ENCODE assay signal across 14 cellular contexts in the genomic region with DNA sequence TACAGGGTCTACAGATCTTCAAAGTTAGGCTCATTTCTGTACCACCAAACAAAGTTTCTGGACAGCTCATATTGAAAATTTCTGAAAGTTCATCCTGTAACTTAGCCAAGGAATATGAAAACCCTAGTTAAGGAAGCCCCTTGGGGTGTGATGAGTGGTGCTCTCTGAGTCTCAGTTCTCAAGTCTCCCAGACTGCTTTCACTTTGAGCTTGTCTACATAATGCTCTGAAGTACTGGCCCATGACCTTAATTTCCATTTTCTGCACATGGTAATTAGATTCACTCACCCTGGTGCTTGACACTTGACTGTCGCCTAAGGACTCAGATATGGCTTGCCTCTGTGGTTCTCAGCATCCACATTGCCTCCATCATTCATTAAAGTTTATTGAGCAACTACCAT. TPM values are rescaled to one million over a fixed set of nuclear protein-coding genes. Genes with fewer than 3 reads are reported as not detected.
DNase-seq lines count a peak whose midpoint lies in the region; ATAC-seq and TF ChIP-seq lines count a peak whose summit lies in the region.
"Had no signal": no experiment of that assay in that cellular context is flagged by ENCODE, and none has a peak within 500 bp of the region (broad histone marks: within the 10 kb centered on the region; RNA-seq: fewer than 3 reads in every experiment).

No MANE protein-coding gene starts in this region.

- DNase-seq in UCSD-AML1 (lab: John Stamatoyannopoulos, UW; ENCODE audit: unreplicated experiment) (no peak), Ammon's horn (ENCODE audit: low spot score) (no peak), CD14-positive monocyte (ENCODE audit: low spot score) (no peak), foreskin melanocyte (no peak)
- DNase-seq: activated CD4-positive, alpha-beta T cell treated with anti-CD3 and anti-CD28 coated beads for 1 hour; CD8-positive, alpha-beta T cell; HFFc6; NCI-H446 treated with DMSO at 0.1 percent for 48 hours had no signal

- peaks cover 0 to 9% (median 2%) of the 10 kb centered on the region in 7 donors for H3K9me3 Mint-ChIP-seq in CD14-positive monocyte
- H3K9me3 Mint-ChIP-seq: activated naive CD4-positive, alpha-beta T cell treated with anti-CD3 and anti-CD28 coated beads, Interleukin-2, amount 50 U/mL, for 72 hours; CD8-positive, alpha-beta T cell; T-helper 1 cell treated with Interleukin-12 subunit alpha and Interleukin-12 subunit beta and Interleukin-4 antibody, amounts not matched to agents 30 μg/mL and 1 μg/mL, for 36 hours had no signal

- intact Hi-C loops in CD14-positive monocyte (cut with micrococcal nuclease) = no loop called here

- H3K36me3 Mint-ChIP-seq in CD14-positive monocyte = no peaks in the 10 kb centered on the region
- H3K36me3 Mint-ChIP-seq: activated naive CD4-positive, alpha-beta T cell treated with anti-CD3 and anti-CD28 coated beads, Interleukin-2, amount 50 U/mL, for 72 hours; CD8-positive, alpha-beta T cell had no signal

- H3K4me3 Mint-ChIP-seq in CD14-positive monocyte = no peak overlapping the region
- H3K4me3 Mint-ChIP-seq: CD8-positive, alpha-beta T cell; HFFc6; T-helper 1 cell treated with Interleukin-12 subunit alpha and Interleukin-12 subunit beta and Interleukin-4 antibody, amounts not matched to agents 30 μg/mL and 1 μg/mL, for 36 hours had no signal

- peaks cover 0 to 2% (median 2%) of the 10 kb centered on the region in 3 donors for H3K27me3 Mint-ChIP-seq in CD14-positive monocyte (ENCODE audit: low read depth in 3 of 3)

- ATAC-seq in GM18498 (IDR thresholded peaks at IDR 0.05; ENCODE audit: unreplicated experiment) = peak; percentile 88
- peak; percentile 72 for ATAC-seq in GM19438 (IDR thresholded peaks at IDR 0.05; ENCODE audit: low read depth, unreplicated experiment)
- ATAC-seq in HG02678 (IDR thresholded peaks at IDR 0.05; ENCODE audit: unreplicated experiment) = peak; percentile 89
- peak; percentile 89 for ATAC-seq in HG03159 (IDR thresholded peaks at IDR 0.05; ENCODE audit: unreplicated experiment)
- ATAC-seq: activated naive CD4-positive, alpha-beta T cell treated with anti-CD3 and anti-CD28 coated beads, Interleukin-2, amount 50 U/mL, for 72 hours; CD8-positive, alpha-beta T cell had no signal

- H3K27ac Mint-ChIP-seq in CD14-positive monocyte = no peak overlapping the region
- H3K27ac Mint-ChIP-seq: activated naive CD4-positive, alpha-beta T cell treated with anti-CD3 and anti-CD28 coated beads, Interleukin-2, amount 50 U/mL, for 72 hours; CD8-positive, alpha-beta T cell; HFFc6; T-helper 1 cell treated with Interleukin-12 subunit alpha and Interleukin-12 subunit beta and Interleukin-4 antibody, amounts not matched to agents 30 μg/mL and 1 μg/mL, for 36 hours had no signal

- no peaks in the 10 kb centered on the region for H3K4me1 Mint-ChIP-seq in CD14-positive monocyte

- TF ChIP-seq CTCF in CD14-positive monocyte (IDR thresholded peaks at IDR 0.05) = no peak

RNA-seq across cellular contexts. Expression of gene SATB2, which starts 51.7 kb away (rescaled TPM):
- under 1 TPM; 0.13 to 0.14 TPM for polyA plus RNA-seq in CD14-positive monocyte
